ENCODE assay signal across 7 cellular contexts in genomic region chr9:78369644-78370219, GRCh38.
DNase-seq lines count a peak whose midpoint lies in the region; ATAC-seq and TF ChIP-seq lines count a peak whose summit lies in the region.

No MANE protein-coding gene starts in this region.

- POLR2A ChIA-PET in activated CD4-positive, alpha-beta T cell treated with anti-CD3 and anti-CD28 coated beads, Interleukin-2, amount 10 ng/mL, durations not matched to agents 7 days and 5 days (lab: Charles Lee), result interaction anchor here (0.7 kb wide), 1 partner anchor 154 kb away, joined by 5 read pairs; no protein-coding TSS in a partner anchor

- H3K27ac Mint-ChIP-seq in activated CD4-positive, alpha-beta T cell treated with anti-CD3 and anti-CD28 coated beads, Interleukin-2, amount 10 ng/mL, durations not matched to agents 7 days and 5 days, result no peak overlapping the region

- CTCF ChIA-PET in activated CD4-positive, alpha-beta T cell treated with anti-CD3 and anti-CD28 coated beads, Interleukin-2, amount 10 ng/mL, durations not matched to agents 7 days and 5 days (lab: Charles Lee), result interaction anchor here (0.6 to 1.9 kb wide), 5 partner anchors 11 to 747 kb away, joined by 3 to 8 read pairs (median 3); partner anchors contain the start of gene PSAT1

- DNase-seq in GM13977 (ENCODE audit: low spot score) (peak; percentile 31), NCI-H226 (peak; percentile 36), ecto neural progenitor cell (ENCODE audit: low spot score) (peak; percentile 85), lower lobe of right lung (peak; percentile 75)
- DNase-seq in activated CD4-positive, alpha-beta T cell treated with anti-CD3 and anti-CD28 coated beads, Interleukin-2, amount 10 ng/mL, durations not matched to agents 7 days and 5 days, result peak; percentile 62
- DNase-seq in stimulated activated CD8-positive, alpha-beta memory T cell treated with anti-CD3 and anti-CD28 coated beads, Interleukin-15, amount 100 ng/mL, for 24 hours (ENCODE audit: low read depth), result peak; percentile 19

- intact Hi-C loops in lower lobe of right lung (cut with DNase I), result no loop called here

- peaks cover 16% of the 10 kb centered on the region for H3K27me3 ChIP-seq in lower lobe of right lung (ENCODE audit: low read depth)

- no peak overlapping the region for H3K27ac ChIP-seq in lower lobe of right lung

- in situ Hi-C loops in GM13977 (cut with MboI; ENCODE audit: low pct_unique_long_range_greater_than_20kb, low sequenced_read_pairs, unreplicated experiment), result loop anchor here (25.0 kb wide), 1 partner anchor 107 kb away; no protein-coding TSS in a partner anchor

- H3K4me1 Mint-ChIP-seq in activated CD4-positive, alpha-beta T cell treated with anti-CD3 and anti-CD28 coated beads, Interleukin-2, amount 10 ng/mL, durations not matched to agents 7 days and 5 days, result no peaks in the 10 kb centered on the region

- no peak overlapping the region for H3K4me3 Mint-ChIP-seq in activated CD4-positive, alpha-beta T cell treated with anti-CD3 and anti-CD28 coated beads, Interleukin-2, amount 10 ng/mL, durations not matched to agents 7 days and 5 days

- no peaks in the 10 kb centered on the region for H3K9me3 ChIP-seq in lower lobe of right lung

- peak; percentile 56 for ATAC-seq in HG02870 (IDR thresholded peaks at IDR 0.05; ENCODE audit: unreplicated experiment)
- ATAC-seq in lower lobe of right lung, result peak; percentile 73 to 86

- TF ChIP-seq CTCF in GM13977 (IDR thresholded peaks at IDR 0.05; ENCODE audit: extremely low read depth, insufficient read depth, missing control alignments) (peak; percentile 90), lower lobe of right lung (IDR thresholded peaks at IDR 0.05) (peak; percentile 77)

- peaks cover 13% of the 10 kb centered on the region for H3K27me3 Mint-ChIP-seq in activated CD4-positive, alpha-beta T cell treated with anti-CD3 and anti-CD28 coated beads, Interleukin-2, amount 10 ng/mL, durations not matched to agents 7 days and 5 days

- no peaks in the 10 kb centered on the region for H3K9me3 Mint-ChIP-seq in activated CD4-positive, alpha-beta T cell treated with anti-CD3 and anti-CD28 coated beads, Interleukin-2, amount 10 ng/mL, durations not matched to agents 7 days and 5 days

- no peak overlapping the region for H3K4me3 ChIP-seq in lower lobe of right lung

- no peaks in the 10 kb centered on the region for H3K4me1 ChIP-seq in lower lobe of right lung

- no peaks in the 10 kb centered on the region for H3K36me3 ChIP-seq in lower lobe of right lung

- H3K36me3 Mint-ChIP-seq in activated CD4-positive, alpha-beta T cell treated with anti-CD3 and anti-CD28 coated beads, Interleukin-2, amount 10 ng/mL, durations not matched to agents 7 days and 5 days (ENCODE audit: low read depth), result no peaks in the 10 kb centered on the region

Comparison
In these comparisons a context has a peak if more than half of its experiments do, and no peak if none do; other contexts are left out.
1. DNase-seq: peak in every context shown above with its lines; median percentile 85 in ecto neural progenitor cell; 75 in lower lobe of right lung; 62 in activated CD4-positive, alpha-beta T cell treated with anti-CD3 and anti-CD28 coated beads, Interleukin-2, amount 10 ng/mL, durations not matched to agents 7 days and 5 days; 36 in NCI-H226; 31 in GM13977; 19 in stimulated activated CD8-positive, alpha-beta memory T cell treated with anti-CD3 and anti-CD28 coated beads, Interleukin-15, amount 100 ng/mL, for 24 hours.